26 cellular contexts compared by ENCODE assay signal in genomic region chr1:223494926-223495645, GRCh38.
"Had no signal": no experiment of that assay in that cellular context is flagged by ENCODE, and none has a peak within 500 bp of the region (broad histone marks: within the 10 kb centered on the region; RNA-seq: fewer than 3 reads in every experiment).

No MANE protein-coding gene starts in this region.

- H3K27ac ChIP-seq: brain microvascular endothelial cell, coronary artery, dorsolateral prefrontal cortex had no signal

- H3K27me3 ChIP-seq: brain microvascular endothelial cell had no signal

- ATAC-seq: activated T-cell treated with anti-CD3 and anti-CD28 coated beads, Interleukin-2, amount 50 U/mL, for 72 hours; esophagus mucosa; T-helper 17 cell; WTC11 had no signal

- DNase-seq: activated CD4-positive, alpha-beta memory T cell treated with anti-CD3 and anti-CD28 coated beads, Interleukin-2, amount 10 ng/mL, durations not matched to agents 7 days and 5 days; activated CD4-positive, alpha-beta T cell treated with anti-CD3 and anti-CD28 coated beads for 1 hour; activated CD4-positive, alpha-beta T cell treated with anti-CD3 and anti-CD28 coated beads for 4 hours; activated CD4-positive, alpha-beta T cell treated with anti-CD3 and anti-CD28 coated beads, Interleukin-2, amount 10 ng/mL, durations not matched to agents 7 days and 5 days; activated CD4-positive, alpha-beta T cell treated with anti-CD3 and anti-CD28 coated beads, Interleukin-2, amount 50 U/mL, for 4 hours; activated CD8-positive, alpha-beta memory T cell treated with anti-CD3 and anti-CD28 coated beads, Interleukin-2, amount 50 U/mL, for 48 hours; activated gamma-delta T cell; activated naive CD4-positive, alpha-beta T cell treated with anti-CD3 and anti-CD28 coated beads, Interleukin-2, amount 50 U/mL, for 16 hours; activated naive CD4-positive, alpha-beta T cell treated with Interleukin-2 at 50 U/mL for 16 hours; activated T-cell treated with anti-CD3 and anti-CD28 coated beads for 4 hours; activated T-cell treated with anti-CD3 and anti-CD28 coated beads, Interleukin-2, amount 50 U/mL, for 24 hours; activated T-cell treated with anti-CD3 and anti-CD28 coated beads, Interleukin-2, amount 50 U/mL, for 72 hours; amniotic stem cell; anterior cingulate cortex; brain microvascular endothelial cell; dorsolateral prefrontal cortex; effector memory CD4-positive, alpha-beta T cell; endodermal cell; foreskin fibroblast; head of caudate nucleus; T-helper 1 cell; T-helper 17 cell; T1000 had no signal

- H3K36me3 ChIP-seq: brain microvascular endothelial cell had no signal

- H3K4me3 ChIP-seq: coronary artery, dorsolateral prefrontal cortex had no signal
